Comparison of ENCODE assay signal across 8 cellular contexts in genomic region chr15:68352401-68353062, GRCh38.
DNase-seq lines count a peak whose midpoint lies in the region; ATAC-seq, FAIRE-seq and TF ChIP-seq lines count a peak whose summit lies in the region.

No MANE protein-coding gene starts in this region.

- no peak overlapping the region for H3K4me3 Mint-ChIP-seq in activated CD4-positive, alpha-beta memory T cell treated with anti-CD3 and anti-CD28 coated beads, Interleukin-2, amount 10 ng/mL, durations not matched to agents 7 days and 5 days

- H3K9me3 ChIP-seq in A549 = peaks cover 13% of the 10 kb centered on the region

- TF ChIP-seq CTCF in A549 (IDR thresholded peaks at IDR 0.05) (no peak), fibroblast of pulmonary artery (IDR thresholded peaks at IDR 0.05; ENCODE audit: low read length, missing control alignments) (no peak)

- peaks cover 17% of the 10 kb centered on the region for H3K9me3 Mint-ChIP-seq in activated CD4-positive, alpha-beta memory T cell treated with anti-CD3 and anti-CD28 coated beads, Interleukin-2, amount 10 ng/mL, durations not matched to agents 7 days and 5 days

- peaks cover 21% of the 10 kb centered on the region for H3K4me1 Mint-ChIP-seq in activated CD4-positive, alpha-beta memory T cell treated with anti-CD3 and anti-CD28 coated beads, Interleukin-2, amount 10 ng/mL, durations not matched to agents 7 days and 5 days

- FAIRE-seq in A549 (lab: Jason Lieb, UNC) = no peak

- H3K4me2 ChIP-seq in A549 = peak overlapping the region; percentile 28

- DNase-seq in A549 (ENCODE audit: low read depth in 1 of 2, low spot score in 1 of 2) (peak; percentile 53 to 89), HS-27A (ENCODE audit: low read depth) (peak; percentile 97), fibroblast of pulmonary artery (ENCODE audit: low read depth) (peak; percentile 95), skeletal muscle cell (ENCODE audit: low read depth) (peak; percentile 91), erythroblast (lab: John Stamatoyannopoulos, UW) (no peak)
- peak; percentile 62 for DNase-seq in activated CD4-positive, alpha-beta memory T cell treated with anti-CD3 and anti-CD28 coated beads, Interleukin-2, amount 10 ng/mL, durations not matched to agents 7 days and 5 days

- TF ChIP-seq EP300 in A549 (IDR thresholded peaks at IDR 0.05) = peak; percentile 58 to 65; a peak in 2 of 5 replicates

- POLR2A ChIA-PET in A549 (lab: Yijun Ruan, JAX) = no interaction called here
- POLR2A ChIA-PET in activated CD4-positive, alpha-beta memory T cell treated with anti-CD3 and anti-CD28 coated beads, Interleukin-2, amount 10 ng/mL, durations not matched to agents 7 days and 5 days (lab: Charles Lee) = interaction anchor here (0.6 to 2.5 kb wide), 5 partner anchors 9 to 75 kb away, joined by 3 to 9 read pairs (median 4); partner anchors contain the start of gene FEM1B

- peaks cover 9% of the 10 kb centered on the region for H3K36me3 Mint-ChIP-seq in activated CD4-positive, alpha-beta memory T cell treated with anti-CD3 and anti-CD28 coated beads, Interleukin-2, amount 10 ng/mL, durations not matched to agents 7 days and 5 days (ENCODE audit: low read depth)

- H3K27ac ChIP-seq in A549 = peak overlapping the region; percentile 75 to 84

- H3K4me1 ChIP-seq in A549 = peaks cover 42% of the 10 kb centered on the region

- ATAC-seq in A549 (peak; percentile 83 to 86), GM19328 (IDR thresholded peaks at IDR 0.05; ENCODE audit: unreplicated experiment) (no peak), GM18867 (IDR thresholded peaks at IDR 0.05; ENCODE audit: unreplicated experiment) (no peak)

- H3K27ac Mint-ChIP-seq in activated CD4-positive, alpha-beta memory T cell treated with anti-CD3 and anti-CD28 coated beads, Interleukin-2, amount 10 ng/mL, durations not matched to agents 7 days and 5 days = peak overlapping the region; percentile 86

- TF ChIP-seq POLR2A in A549 (IDR thresholded peaks at IDR 0.05; ENCODE audit: low read length) (no peak), erythroblast (IDR thresholded peaks at IDR 0.05; ENCODE audit: low read length) (no peak)

- H3K4me3 ChIP-seq in A549 (no peak overlapping the region), fibroblast of pulmonary artery (replicated peaks; ENCODE audit: low read depth, low read length) (no peak overlapping the region), skeletal muscle cell (ENCODE audit: low read depth, low read length) (no peak overlapping the region)

- peak in 1 of 2 experiments; percentile 43; a peak in 2 of 5 replicates for TF ChIP-seq RAD21 in A549 (conservative IDR thresholded peaks at IDR 0.05 in 1 of 2, IDR thresholded peaks at IDR 0.05 in 1 of 2)

- 44% methylated on average over 10 of the region's 10 CpGs for WGBS in A549 (ENCODE audit: missing lambda C conversion rate)

- CTCF ChIA-PET in A549 (lab: Yijun Ruan, JAX) = interaction anchor here (0.5 to 4.0 kb wide), 10 partner anchors 9 to 197 kb away, joined by 3 to 22 read pairs (median 5); no protein-coding TSS in a partner anchor
- CTCF ChIA-PET in activated CD4-positive, alpha-beta memory T cell treated with anti-CD3 and anti-CD28 coated beads, Interleukin-2, amount 10 ng/mL, durations not matched to agents 7 days and 5 days (lab: Charles Lee) = interaction anchor here (1.0 to 2.4 kb wide), 4 partner anchors 19 to 322 kb away, joined by 3 to 7 read pairs (median 5); no protein-coding TSS in a partner anchor

- peaks cover 13% of the 10 kb centered on the region for H3K27me3 Mint-ChIP-seq in activated CD4-positive, alpha-beta memory T cell treated with anti-CD3 and anti-CD28 coated beads, Interleukin-2, amount 10 ng/mL, durations not matched to agents 7 days and 5 days

TF ChIP-seq in A549, 52 proteins besides CTCF, POLR2A, EP300 and RAD21 (continues in another document):
- TF ChIP-seq HEYL (CRISPR knock-in tag; IDR thresholded peaks at IDR 0.05) (no peak), PHF8 (IDR thresholded peaks at IDR 0.05; ENCODE audit: borderline replicate concordance, low read depth) (no peak), ZSCAN20 (CRISPR knock-in tag; IDR thresholded peaks at IDR 0.05) (no peak), RARB (CRISPR knock-in tag; IDR thresholded peaks at IDR 0.05) (no peak), CBX8 (IDR thresholded peaks at IDR 0.05) (no peak), TFCP2L1 (CRISPR knock-in tag; IDR thresholded peaks at IDR 0.05) (no peak), HOXA7 (CRISPR knock-in tag; IDR thresholded peaks at IDR 0.05) (no peak), NR3C1 (IDR thresholded peaks at IDR 0.05) (no peak), FOSB (CRISPR knock-in tag; IDR thresholded peaks at IDR 0.05) (no peak), CHD2 (IDR thresholded peaks at IDR 0.05; ENCODE audit: low read length, partially characterized antibody) (no peak), FOSL2 (IDR thresholded peaks at IDR 0.05) (peak; percentile 81), FOSL2 (CRISPR knock-in tag; IDR thresholded peaks at IDR 0.05) (peak; percentile 82), E2F6 (IDR thresholded peaks at IDR 0.05; ENCODE audit: borderline replicate concordance, low read depth) (no peak), GATA3 (IDR thresholded peaks at IDR 0.05; ENCODE audit: borderline replicate concordance) (peak; percentile 31; the same call in 1 of the 2 replicates), USF2 (IDR thresholded peaks at IDR 0.05) (no peak), HDAC2 (IDR thresholded peaks at IDR 0.05) (no peak), JUN (IDR thresholded peaks at IDR 0.05) (peak; percentile 63 to 64; a peak in 2 of 5 replicates), SREBF2 (IDR thresholded peaks at IDR 0.05) (no peak), ZNF302 (CRISPR knock-in tag; IDR thresholded peaks at IDR 0.05) (no peak), JUNB (IDR thresholded peaks at IDR 0.05) (peak; percentile 83), NFE2L2 (conservative IDR thresholded peaks at IDR 0.05; ENCODE audit: low read length) (peak; percentile 67), MAZ (IDR thresholded peaks at IDR 0.05; ENCODE audit: borderline replicate concordance, low read depth, low read length) (no peak), MAFK (IDR thresholded peaks at IDR 0.05; ENCODE audit: partially characterized antibody) (peak; percentile 92), SMC3 (IDR thresholded peaks at IDR 0.05) (no peak), CHD4 (IDR thresholded peaks at IDR 0.05; ENCODE audit: borderline replicate concordance) (no peak), PBX3 (IDR thresholded peaks at IDR 0.05) (no peak), HES2 (IDR thresholded peaks at IDR 0.05) (no peak), NPAS2 (CRISPR knock-in tag; IDR thresholded peaks at IDR 0.05; ENCODE audit: borderline replicate concordance) (no peak), ELK1 (IDR thresholded peaks at IDR 0.05; ENCODE audit: low read depth, low read length) (no peak), RFX5 (IDR thresholded peaks at IDR 0.05) (no peak), MYC (IDR thresholded peaks at IDR 0.05; ENCODE audit: borderline replicate concordance, low read length) (no peak), BCL3 (IDR thresholded peaks at IDR 0.05) (0 out of 3 replicates have a peak, but pooled peaks have one; percentile 37)

Comparison
In these comparisons a context has a peak if more than half of its experiments do, and no peak if none do; other contexts are left out.
1. ATAC-seq: peak in A549 (2 of 2); none in GM19328 (single experiment) and GM18867 (single experiment).
2. DNase-seq: peak in A549 (2 of 2), HS-27A (single experiment), activated CD4-positive, alpha-beta memory T cell treated with anti-CD3 and anti-CD28 coated beads, Interleukin-2, amount 10 ng/mL, durations not matched to agents 7 days and 5 days (single experiment), fibroblast of pulmonary artery (single experiment) and skeletal muscle cell (single experiment); none in erythroblast (0 of 2).